In the genomic region with DNA sequence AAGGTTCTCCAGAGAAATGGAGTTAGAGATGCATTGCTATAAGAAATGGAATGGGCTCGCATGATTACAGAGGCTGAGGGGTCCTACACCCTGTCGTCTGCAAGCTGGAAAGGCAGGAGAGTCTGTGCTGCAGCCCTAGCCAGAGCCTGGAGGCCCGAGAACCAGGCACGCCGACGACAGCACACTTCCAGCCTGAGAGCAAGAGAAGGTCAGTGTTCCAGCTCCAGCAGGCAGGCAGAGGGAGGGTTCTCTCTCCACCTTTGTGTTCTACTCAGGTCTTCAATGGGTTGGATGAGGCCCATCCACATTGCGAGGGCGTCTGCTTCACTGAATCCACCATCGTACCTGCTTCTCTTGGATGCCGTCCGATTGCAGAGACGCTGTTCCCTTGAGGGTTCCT, we compare ENCODE assay signal across 14 cellular contexts.
A peak's percentile ranks its signal among the peaks of the same experiment; 100 is the strongest.
DNase-seq lines count a peak whose midpoint lies in the region; ATAC-seq and TF ChIP-seq lines count a peak whose summit lies in the region.
"Had no signal": no experiment of that assay in that cellular context is flagged by ENCODE, and none has a peak within 500 bp of the region (broad histone marks: within the 10 kb centered on the region; RNA-seq: fewer than 3 reads in every experiment).

No MANE protein-coding gene starts in this region.

- H3K79me2 ChIP-seq in DND-41 (ENCODE audit: insufficient read depth, low read length): no peaks in the 10 kb centered on the region

- peaks cover 0 to 3% (median 0%) of the 10 kb centered on the region in 3 donors for H3K27me3 Mint-ChIP-seq in CD14-positive monocyte (ENCODE audit: low read depth in 3 of 3)

- H3K27ac ChIP-seq in DND-41 (ENCODE audit: low read length): peak overlapping the region; percentile 57; the same call in 1 of the 2 replicates
- H3K27ac ChIP-seq in lower lobe of right lung: no peak overlapping the region
- no peak overlapping the region for H3K27ac ChIP-seq in spleen
- H3K27ac ChIP-seq: A549, HL-60 had no signal

- no peak for TF ChIP-seq POLR2A in spleen (IDR thresholded peaks at IDR 0.05)

- H3K36me3 ChIP-seq in DND-41 (ENCODE audit: insufficient read depth, low read length) (no peaks in the 10 kb centered on the region), lower lobe of right lung (no peaks in the 10 kb centered on the region), spleen (no peaks in the 10 kb centered on the region)

- DNase-seq in CD14-positive monocyte (ENCODE audit: low spot score) (peak; percentile 38), DND-41 (no peak), lower lobe of right lung (peak; percentile 23), spleen (peak; percentile 62), COR-L47 (lab: John Stamatoyannopoulos, UW) (no peak)
- DNase-seq: DMS 273 treated with DMSO at 0.1 percent for 48 hours, H7 had no signal

- H3K9ac ChIP-seq in DND-41 (ENCODE audit: low read depth, low read length): no peak overlapping the region

- no peaks in the 10 kb centered on the region for H4K20me1 ChIP-seq in DND-41 (ENCODE audit: insufficient read depth, low read length)

- H3K4me1 ChIP-seq in DND-41 (ENCODE audit: insufficient read depth, low read length) (peaks cover 11% of the 10 kb centered on the region; the same call in 1 of the 2 replicates), lower lobe of right lung (no peaks in the 10 kb centered on the region), spleen (peaks cover 0 to 12% (median 0%) of the 10 kb centered on the region in 6 donors)
- H3K4me1 ChIP-seq: A549 had no signal

- peak overlapping the region in 1 of 7 donors; percentile 3 for H3K27ac Mint-ChIP-seq in CD14-positive monocyte
- H3K27ac Mint-ChIP-seq: GM23338 had no signal

- ATAC-seq in DND-41 (ENCODE audit: insufficient read depth, low read depth) (no peak), lower lobe of right lung (no peak), GM21576 (IDR thresholded peaks at IDR 0.05; ENCODE audit: unreplicated experiment) (no peak), GM21447 (IDR thresholded peaks at IDR 0.05; ENCODE audit: unreplicated experiment) (no peak)
- ATAC-seq: A549, GM12878, GM23338 had no signal

- H3K27me3 ChIP-seq in DND-41 (ENCODE audit: insufficient read depth, low read length, poor library complexity) (no peaks in the 10 kb centered on the region), lower lobe of right lung (ENCODE audit: low read depth) (no peaks in the 10 kb centered on the region), spleen (replicated peaks in 1 of 7) (no peaks in the 10 kb centered on the region)

- H3K4me3 Mint-ChIP-seq in CD14-positive monocyte: no peak overlapping the region
- H3K4me3 Mint-ChIP-seq: CD8-positive, alpha-beta memory T cell; GM23338 had no signal

- no peaks in the 10 kb centered on the region for H3K36me3 Mint-ChIP-seq in CD14-positive monocyte
- H3K36me3 Mint-ChIP-seq: CD8-positive, alpha-beta memory T cell had no signal

- H3K9me3 ChIP-seq in DND-41 (ENCODE audit: insufficient read depth, low read length, severe bottlenecking) (no peaks in the 10 kb centered on the region), lower lobe of right lung (no peaks in the 10 kb centered on the region), spleen (peaks cover 0 to 5% (median 0%) of the 10 kb centered on the region in 8 donors)
- H3K9me3 ChIP-seq: A549 had no signal

- H2AFZ ChIP-seq in DND-41 (ENCODE audit: low read depth, low read length): no peak overlapping the region
- H2AFZ ChIP-seq: GM23338 had no signal

- no peak overlapping the region for H3K4me2 ChIP-seq in DND-41 (ENCODE audit: insufficient read depth, low read length)
- H3K4me2 ChIP-seq: A549, GM23338 had no signal

- 83 to 97% (median 88%) methylated on average over 12 of the region's 12 CpGs for WGBS in spleen, 5 donors

- peaks cover 3% of the 10 kb centered on the region for H3K4me1 Mint-ChIP-seq in CD14-positive monocyte
- H3K4me1 Mint-ChIP-seq: CD8-positive, alpha-beta memory T cell had no signal

- peaks cover 0 to 9% (median 6%) of the 10 kb centered on the region in 7 donors for H3K9me3 Mint-ChIP-seq in CD14-positive monocyte
- H3K9me3 Mint-ChIP-seq: CD8-positive, alpha-beta memory T cell had no signal

- intact Hi-C loops in CD14-positive monocyte (cut with micrococcal nuclease) (no loop called here), lower lobe of right lung (cut with DNase I) (no loop called here), spleen (cut with DNase I; ENCODE audit: low total_unique reads) (no loop called here)

- TF ChIP-seq CTCF in CD14-positive monocyte (IDR thresholded peaks at IDR 0.05): no peak
- TF ChIP-seq CTCF in DND-41 (IDR thresholded peaks at IDR 0.05; ENCODE audit: borderline replicate concordance, extremely low read depth, low read length, poor library complexity, severe bottlenecking): no peak
- TF ChIP-seq CTCF in lower lobe of right lung (IDR thresholded peaks at IDR 0.05): no peak
- TF ChIP-seq CTCF in spleen (IDR thresholded peaks at IDR 0.05 in 8 of 11, conservative IDR thresholded peaks at IDR 0.05 in 3 of 11): no peak

- H3K4me3 ChIP-seq in DND-41 (ENCODE audit: low read depth in 1 of 2, low read length in 2 of 2) (no peak overlapping the region), lower lobe of right lung (no peak overlapping the region), spleen (no peak overlapping the region)
- H3K4me3 ChIP-seq: A549, GM12878, GM23338 had no signal

Comparison
In these comparisons a context has a peak if more than half of its experiments do, and no peak if none do; other contexts are left out.
1. DNase-seq: peak in CD14-positive monocyte (single experiment), lower lobe of right lung (single experiment) and spleen (single experiment); none in DND-41 (single experiment) and COR-L47 (single experiment).